ENCODE assay signal across 22 cellular contexts in the genomic region with DNA sequence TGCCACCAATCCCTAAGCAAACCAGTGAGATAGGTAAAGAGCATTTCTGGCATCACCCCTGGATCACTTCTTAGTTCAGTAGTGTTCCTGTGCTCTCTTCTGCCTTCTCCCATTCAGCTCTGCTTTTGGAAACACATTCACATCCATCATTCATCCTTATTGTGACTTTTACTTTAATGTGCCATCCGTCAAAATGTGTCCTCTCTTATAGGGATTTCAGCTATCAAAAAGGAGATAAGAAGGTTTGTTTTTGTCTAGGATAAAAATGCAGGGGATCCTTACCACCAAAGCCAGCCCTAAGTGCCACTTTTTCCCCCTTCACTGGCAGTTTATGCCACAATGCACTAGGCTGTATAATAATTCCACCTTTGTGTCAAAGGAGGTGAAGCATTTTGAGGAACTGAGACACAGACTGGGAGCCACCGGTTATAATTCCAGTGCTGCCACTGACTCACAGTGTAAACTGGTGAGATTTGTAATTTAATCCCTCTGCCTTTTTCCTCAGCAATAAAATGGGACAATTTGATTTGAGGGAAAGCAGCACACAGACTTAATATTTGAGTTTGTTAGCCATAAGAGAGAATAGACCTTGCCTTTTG.
DNase-seq lines count a peak whose midpoint lies in the region; ATAC-seq and TF ChIP-seq lines count a peak whose summit lies in the region.
"Had no signal": no experiment of that assay in that cellular context is flagged by ENCODE, and none has a peak within 500 bp of the region (broad histone marks: within the 10 kb centered on the region; RNA-seq: fewer than 3 reads in every experiment).

No MANE protein-coding gene starts in this region.

- no peak overlapping the region for H3K4me3 Mint-ChIP-seq in Calu3 (ENCODE audit: low read depth, unreplicated experiment)
- no peak overlapping the region for H3K4me3 Mint-ChIP-seq in CD4-positive, alpha-beta memory T cell
- H3K4me3 Mint-ChIP-seq: activated CD4-positive, alpha-beta T cell treated with anti-CD3 and anti-CD28 coated beads, Interleukin-2, amount 10 ng/mL, durations not matched to agents 7 days and 5 days; activated naive CD8-positive, alpha-beta T cell; activated T-helper 17 cell treated with anti-CD3 and anti-CD28 coated beads, Interleukin-2, amount 50 U/mL, for 72 hours; CD8-positive, alpha-beta T cell; neural crest cell; T-helper 1 cell treated with Interleukin-12 subunit alpha and Interleukin-12 subunit beta and Interleukin-4 antibody, amounts not matched to agents 30 μg/mL and 1 μg/mL, for 36 hours had no signal

- H3K36me3 Mint-ChIP-seq in Calu3 (ENCODE audit: insufficient read depth, unreplicated experiment) = no peaks in the 10 kb centered on the region
- H3K36me3 Mint-ChIP-seq in CD4-positive, alpha-beta memory T cell = no peaks in the 10 kb centered on the region
- H3K36me3 Mint-ChIP-seq: activated naive CD8-positive, alpha-beta T cell; CD8-positive, alpha-beta T cell had no signal

- ATAC-seq in esophagus mucosa (peak; percentile 90), GM21717 (IDR thresholded peaks at IDR 0.05; ENCODE audit: unreplicated experiment) (no peak)
- ATAC-seq: activated T-helper 17 cell treated with anti-CD3 and anti-CD28 coated beads, Interleukin-2, amount 50 U/mL, for 72 hours; CD8-positive, alpha-beta T cell; HepG2; mucosa of descending colon; Panc1 had no signal

- H3K4me1 Mint-ChIP-seq in Calu3 (ENCODE audit: low read depth, unreplicated experiment) = peaks cover 8% of the 10 kb centered on the region
- no peaks in the 10 kb centered on the region for H3K4me1 Mint-ChIP-seq in CD4-positive, alpha-beta memory T cell
- H3K4me1 Mint-ChIP-seq: activated CD4-positive, alpha-beta T cell treated with anti-CD3 and anti-CD28 coated beads, Interleukin-2, amount 10 ng/mL, durations not matched to agents 7 days and 5 days; activated T-helper 17 cell treated with anti-CD3 and anti-CD28 coated beads, Interleukin-2, amount 50 U/mL, for 72 hours had no signal

- H3K27me3 Mint-ChIP-seq in Calu3 (ENCODE audit: unreplicated experiment) = no peaks in the 10 kb centered on the region
- H3K27me3 Mint-ChIP-seq in CD4-positive, alpha-beta memory T cell = no peaks in the 10 kb centered on the region
- H3K27me3 Mint-ChIP-seq: activated CD4-positive, alpha-beta T cell treated with anti-CD3 and anti-CD28 coated beads, Interleukin-2, amount 10 ng/mL, durations not matched to agents 7 days and 5 days; activated T-helper 17 cell treated with anti-CD3 and anti-CD28 coated beads, Interleukin-2, amount 50 U/mL, for 72 hours had no signal

- H3K9ac ChIP-seq in BLaER1 (no peak overlapping the region), GM23248 (no peak overlapping the region)

- H3K9me3 ChIP-seq in BLaER1 (no peaks in the 10 kb centered on the region), GM23248 (ENCODE audit: low read depth) (no peaks in the 10 kb centered on the region)
- no peaks in the 10 kb centered on the region for H3K9me3 ChIP-seq in CD4-positive, alpha-beta memory T cell (ENCODE audit: control insufficient read depth in 1 of 2, low read length in 2 of 2)
- H3K9me3 ChIP-seq: mucosa of descending colon had no signal

- no TSS peak for BruUV-seq in Calu3 (replicated peaks; lab: Mats Ljungman, UMichigan)

- H3F3A ChIP-seq in GM23248 (ENCODE audit: insufficient read depth) = no peaks in the 10 kb centered on the region

- H3K27ac ChIP-seq in BLaER1 (no peak overlapping the region), GM23248 (no peak overlapping the region)
- no peak overlapping the region for H3K27ac ChIP-seq in CD4-positive, alpha-beta memory T cell (ENCODE audit: low read depth, low read length)

- no peaks in the 10 kb centered on the region for H3K9me2 ChIP-seq in GM23248 (ENCODE audit: insufficient read depth)

- no peaks in the 10 kb centered on the region for H3K27me3 ChIP-seq in BLaER1
- H3K27me3 ChIP-seq in GM23248 (replicated peaks; ENCODE audit: insufficient read depth) = no peaks in the 10 kb centered on the region; the same call in 1 of the 2 replicates
- no peaks in the 10 kb centered on the region for H3K27me3 ChIP-seq in CD4-positive, alpha-beta memory T cell (ENCODE audit: insufficient read depth, low read length)

- DNase-seq in GM23248 (peak; percentile 9), NCI-H748 (lab: John Stamatoyannopoulos, UW; ENCODE audit: unreplicated experiment) (peak; percentile 72), Calu3 (no peak)
- DNase-seq in CD4-positive, alpha-beta memory T cell = no peak
- DNase-seq: activated CD4-positive, alpha-beta T cell treated with anti-CD3 and anti-CD28 coated beads, Interleukin-2, amount 10 ng/mL, durations not matched to agents 7 days and 5 days; activated CD8-positive, alpha-beta memory T cell treated with anti-CD3 and anti-CD28 coated beads, Interleukin-2, amount 50 U/mL, for 4 hours; CD8-positive, alpha-beta T cell; cerebellar nuclear complex; hippocampal formation; mucosa of descending colon; NCI-H226; NK-92 treated with Interleukin-12 subunit alpha and Interleukin-12 subunit beta, amount 100 ng/mL, for 24 hours; substantia nigra had no signal

- in situ Hi-C loops in GM23248 (cut with MboI) = no loop called here

- no peak for TF ChIP-seq CTCF in Calu3 (IDR thresholded peaks at IDR 0.05; ENCODE audit: unreplicated experiment)

- intact Hi-C loops in Calu3 (cut with micrococcal nuclease; ENCODE audit: unreplicated experiment) = no loop called here
- intact Hi-C loops in CD4-positive, alpha-beta memory T cell (cut with micrococcal nuclease) = no loop called here

- H2AFZ ChIP-seq in GM23248 = no peak overlapping the region

- CTCF ChIA-PET in Calu3 (lab: Charles Lee) = no interaction called here
- CTCF ChIA-PET in CD4-positive, alpha-beta memory T cell (lab: Charles Lee; ENCODE audit: partially characterized antibody) = no interaction called here

- WGBS in GM23248 (ENCODE audit: low coverage in 1 of 2, low lambda C conversion rate in 2 of 2, missing lambda C conversion rate in 2 of 2), 2 experiments = 62 to 63% methylated on average over 2 of the region's 2 CpGs

- no peaks in the 10 kb centered on the region for H4K20me1 ChIP-seq in BLaER1
- no peaks in the 10 kb centered on the region for H4K20me1 ChIP-seq in GM23248 (ENCODE audit: insufficient read depth)

- no peaks in the 10 kb centered on the region for H3K36me3 ChIP-seq in BLaER1
- no peaks in the 10 kb centered on the region for H3K36me3 ChIP-seq in GM23248 (ENCODE audit: low read depth)
- no peaks in the 10 kb centered on the region for H3K36me3 ChIP-seq in CD4-positive, alpha-beta memory T cell (ENCODE audit: insufficient read depth, low read length)

- H3K79me2 ChIP-seq in GM23248 (ENCODE audit: insufficient read depth) = no peaks in the 10 kb centered on the region

- no peak overlapping the region for H3K4me3 ChIP-seq in BLaER1
- no peak overlapping the region for H3K4me3 ChIP-seq in GM23248
- H3K4me3 ChIP-seq in CD4-positive, alpha-beta memory T cell (ENCODE audit: low read length in 2 of 2) = no peak overlapping the region
- H3K4me3 ChIP-seq: mucosa of descending colon had no signal

- peaks cover 67% of the 10 kb centered on the region for H3K4me1 ChIP-seq in BLaER1
- H3K4me1 ChIP-seq in GM23248 (ENCODE audit: insufficient read depth) = 0 out of 2 replicates have a peak, but pooled peaks cover 3% of the 10 kb centered on the region
- H3K4me1 ChIP-seq in CD4-positive, alpha-beta memory T cell (ENCODE audit: insufficient read depth, low read length) = no peaks in the 10 kb centered on the region

- POLR2A ChIA-PET in CD4-positive, alpha-beta memory T cell (lab: Charles Lee; ENCODE audit: partially characterized antibody) = no interaction called here

- H3K4me2 ChIP-seq in BLaER1 = peak overlapping the region; percentile 74
- H3K4me2 ChIP-seq in GM23248 (ENCODE audit: unreplicated experiment) = no peak overlapping the region

- H3K9me3 Mint-ChIP-seq in Calu3 (ENCODE audit: low read depth, unreplicated experiment) = no peaks in the 10 kb centered on the region
- H3K9me3 Mint-ChIP-seq in CD4-positive, alpha-beta memory T cell = peaks cover 0 to 4% (median 0%) of the 10 kb centered on the region in 8 donors
- H3K9me3 Mint-ChIP-seq: activated CD4-positive, alpha-beta T cell treated with anti-CD3 and anti-CD28 coated beads, Interleukin-2, amount 10 ng/mL, durations not matched to agents 7 days and 5 days; activated T-helper 17 cell treated with anti-CD3 and anti-CD28 coated beads, Interleukin-2, amount 50 U/mL, for 72 hours; neural crest cell; T-helper 1 cell treated with Interleukin-12 subunit alpha and Interleukin-12 subunit beta and Interleukin-4 antibody, amounts not matched to agents 30 μg/mL and 1 μg/mL, for 36 hours had no signal

- no peak overlapping the region for H3K27ac Mint-ChIP-seq in Calu3 (ENCODE audit: unreplicated experiment)
- H3K27ac Mint-ChIP-seq in CD4-positive, alpha-beta memory T cell = no peak overlapping the region
- H3K27ac Mint-ChIP-seq: activated CD4-positive, alpha-beta T cell treated with anti-CD3 and anti-CD28 coated beads, Interleukin-2, amount 10 ng/mL, durations not matched to agents 7 days and 5 days; activated naive CD8-positive, alpha-beta T cell; activated T-helper 17 cell treated with anti-CD3 and anti-CD28 coated beads, Interleukin-2, amount 50 U/mL, for 72 hours; CD8-positive, alpha-beta T cell; T-helper 1 cell treated with Interleukin-12 subunit alpha and Interleukin-12 subunit beta and Interleukin-4 antibody, amounts not matched to agents 30 μg/mL and 1 μg/mL, for 36 hours had no signal

Comparison
In these comparisons a context has a peak if more than half of its experiments do, and no peak if none do; other contexts are left out.
1. DNase-seq: peak in GM23248 (single experiment) and NCI-H748 (single experiment); none in Calu3 (single experiment) and CD4-positive, alpha-beta memory T cell (0 of 5).